In the genomic region with DNA sequence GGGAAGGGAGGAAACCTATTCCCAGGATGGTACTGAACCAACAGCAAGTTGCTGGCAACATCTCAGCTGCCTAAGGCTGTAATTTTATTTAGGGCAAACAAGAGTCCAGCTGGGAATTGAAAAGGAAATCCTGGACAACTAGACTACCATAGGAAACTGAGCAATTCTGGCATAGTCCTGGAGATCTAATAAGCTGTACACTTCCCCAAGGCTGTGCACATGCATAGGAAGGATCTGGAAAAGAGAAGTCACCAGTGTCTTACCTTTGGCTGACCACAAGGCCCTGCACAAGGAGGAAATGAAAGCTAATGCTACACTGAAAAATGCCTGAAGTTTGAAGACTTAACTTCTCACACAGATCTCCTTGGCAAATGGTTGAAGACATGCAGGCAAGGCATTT, we compare ENCODE assay signal across 1 cellular context.
TF ChIP-seq lines count a peak whose summit lies in the region.

No MANE protein-coding gene starts in this region.

TF ChIP-seq in GM12878, 131 proteins besides CTCF, POLR2A, EP300 and RAD21 (continued from another document):
- TF ChIP-seq, protein P1, sequence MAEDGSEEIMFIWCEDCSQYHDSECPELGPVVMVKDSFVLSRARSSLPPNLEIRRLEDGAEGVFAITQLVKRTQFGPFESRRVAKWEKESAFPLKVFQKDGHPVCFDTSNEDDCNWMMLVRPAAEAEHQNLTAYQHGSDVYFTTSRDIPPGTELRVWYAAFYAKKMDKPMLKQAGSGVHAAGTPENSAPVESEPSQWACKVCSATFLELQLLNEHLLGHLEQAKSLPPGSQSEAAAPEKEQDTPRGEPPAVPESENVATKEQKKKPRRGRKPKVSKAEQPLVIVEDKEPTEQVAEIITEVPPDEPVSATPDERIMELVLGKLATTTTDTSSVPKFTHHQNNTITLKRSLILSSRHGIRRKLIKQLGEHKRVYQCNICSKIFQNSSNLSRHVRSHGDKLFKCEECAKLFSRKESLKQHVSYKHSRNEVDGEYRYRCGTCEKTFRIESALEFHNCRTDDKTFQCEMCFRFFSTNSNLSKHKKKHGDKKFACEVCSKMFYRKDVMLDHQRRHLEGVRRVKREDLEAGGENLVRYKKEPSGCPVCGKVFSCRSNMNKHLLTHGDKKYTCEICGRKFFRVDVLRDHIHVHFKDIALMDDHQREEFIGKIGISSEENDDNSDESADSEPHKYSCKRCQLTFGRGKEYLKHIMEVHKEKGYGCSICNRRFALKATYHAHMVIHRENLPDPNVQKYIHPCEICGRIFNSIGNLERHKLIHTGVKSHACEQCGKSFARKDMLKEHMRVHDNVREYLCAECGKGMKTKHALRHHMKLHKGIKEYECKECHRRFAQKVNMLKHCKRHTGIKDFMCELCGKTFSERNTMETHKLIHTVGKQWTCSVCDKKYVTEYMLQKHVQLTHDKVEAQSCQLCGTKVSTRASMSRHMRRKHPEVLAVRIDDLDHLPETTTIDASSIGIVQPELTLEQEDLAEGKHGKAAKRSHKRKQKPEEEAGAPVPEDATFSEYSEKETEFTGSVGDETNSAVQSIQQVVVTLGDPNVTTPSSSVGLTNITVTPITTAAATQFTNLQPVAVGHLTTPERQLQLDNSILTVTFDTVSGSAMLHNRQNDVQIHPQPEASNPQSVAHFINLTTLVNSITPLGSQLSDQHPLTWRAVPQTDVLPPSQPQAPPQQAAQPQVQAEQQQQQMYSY (CRISPR knock-in tag; IDR thresholded peaks at IDR 0.05) = no peak
TF ChIP-seq in GM12878: peak in this region for 1.
